ENCODE assay signal across 9 cellular contexts in the genomic region with DNA sequence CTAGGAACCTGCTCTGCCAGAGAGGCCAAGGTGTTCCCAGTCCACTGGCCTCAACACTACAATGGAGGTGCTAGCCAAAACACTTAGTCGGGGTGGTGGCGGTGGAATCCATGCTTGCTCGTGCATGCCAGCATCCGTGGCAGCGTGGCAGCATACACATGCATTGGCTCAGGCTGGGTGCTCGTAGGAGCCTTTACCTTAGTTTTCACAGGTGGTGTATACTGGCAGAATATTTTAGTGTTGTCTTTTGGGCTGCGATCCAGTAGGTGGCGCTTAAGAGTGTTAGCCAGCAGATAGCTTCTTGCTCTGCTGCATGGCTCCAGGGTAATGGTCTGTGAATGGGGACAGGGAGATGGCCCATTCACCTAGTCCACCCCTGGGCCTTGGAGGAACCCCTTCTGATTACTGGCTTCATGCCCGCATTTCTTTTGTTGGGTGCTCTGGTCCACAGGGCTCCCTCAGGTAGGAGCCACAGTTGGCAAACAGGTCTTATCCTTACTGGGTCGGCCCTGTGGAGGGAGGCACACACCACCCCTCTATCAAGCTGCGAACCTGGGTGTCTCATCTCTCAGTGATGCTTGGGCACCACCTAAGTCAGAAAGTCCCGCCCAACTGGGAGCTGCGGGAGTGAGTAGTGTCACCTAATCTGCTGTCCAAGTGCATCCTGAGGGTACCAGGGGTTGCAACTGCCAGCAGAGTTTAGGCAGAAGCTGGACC. TPM values are rescaled to one million over a fixed set of nuclear protein-coding genes. Genes with fewer than 3 reads are reported as not detected.
DNase-seq lines count a peak whose midpoint lies in the region; ATAC-seq and TF ChIP-seq lines count a peak whose summit lies in the region.
"Had no signal": no experiment of that assay in that cellular context is flagged by ENCODE, and none has a peak within 500 bp of the region (broad histone marks: within the 10 kb centered on the region; RNA-seq: fewer than 3 reads in every experiment).

No MANE protein-coding gene starts in this region.

- TF ChIP-seq CTCF in RWPE1 (conservative IDR thresholded peaks at IDR 0.05; ENCODE audit: low read depth): no peak; the same call in 1 of the 2 replicates

- POLR2A ChIA-PET in RWPE1 (lab: Yijun Ruan, JAX; ENCODE audit: low non-redundant PET): no interaction called here

- CTCF ChIA-PET in RWPE1 (lab: Yijun Ruan, JAX): interaction anchor here (0.6 kb wide), 2 partner anchors 136 to 268 kb away, joined by 3 read pairs; no protein-coding TSS in a partner anchor

- DNase-seq in NCI-H510A (lab: John Stamatoyannopoulos, UW) (peak; percentile 0), NCI-H510A treated with DMSO at 0.1 percent for 48 hours (lab: John Stamatoyannopoulos, UW) (no peak), H7 (peak; percentile 43), RWPE1 (ENCODE audit: low spot score) (peak; percentile 3), glomerular visceral epithelial cell (ENCODE audit: extremely low spot score) (peak; percentile 2), DMS79 treated with DMSO at 0.1 percent for 48 hours (lab: John Stamatoyannopoulos, UW) (no peak), left cardiac atrium (no peak)

- H3K27me3 ChIP-seq in H7 (ENCODE audit: control insufficient read depth, insufficient read depth, low read length): no peaks in the 10 kb centered on the region
- H3K27me3 ChIP-seq: neutrophil had no signal

- H3K27ac ChIP-seq in RWPE1: no peak overlapping the region
- H3K27ac ChIP-seq: neutrophil had no signal

- ATAC-seq in GM19035 (IDR thresholded peaks at IDR 0.05; ENCODE audit: unreplicated experiment) (no peak), left cardiac atrium (no peak)

- intact Hi-C loops in left cardiac atrium (cut with DNase I): no loop called here

- H3K36me3 ChIP-seq in H7 (replicated peaks; ENCODE audit: control insufficient read depth, insufficient read depth, low read length): no peaks in the 10 kb centered on the region

- H3K4me3 ChIP-seq in H7 (ENCODE audit: insufficient read depth, low read depth, low read length): no peak overlapping the region

RNA-seq across cellular contexts. Expression of gene RIPPLY1, which starts 40.0 kb away (rescaled TPM):
- total RNA-seq in H7 (2014; rRNA removed; shearing (Covaris generic)): 0.24 TPM in 1 of 2 replicates, not detected in the other
- total RNA-seq in left cardiac atrium: not detected

RNA-seq across cellular contexts. Expression of gene CLDN2, which starts 57.1 kb away (rescaled TPM):
- total RNA-seq in H7 (2014; rRNA removed; shearing (Covaris generic)): not detected in 2 replicates
- total RNA-seq in left cardiac atrium: under 1 TPM; 0.10 to 0.18 TPM

Comparison
In these comparisons a context has a peak if more than half of its experiments do, and no peak if none do; other contexts are left out.
1. DNase-seq: peak in NCI-H510A (single experiment), H7 (single experiment), RWPE1 (single experiment) and glomerular visceral epithelial cell (single experiment); none in NCI-H510A treated with DMSO at 0.1 percent for 48 hours (single experiment), DMS79 treated with DMSO at 0.1 percent for 48 hours (single experiment) and left cardiac atrium (single experiment).